In the genomic region with DNA sequence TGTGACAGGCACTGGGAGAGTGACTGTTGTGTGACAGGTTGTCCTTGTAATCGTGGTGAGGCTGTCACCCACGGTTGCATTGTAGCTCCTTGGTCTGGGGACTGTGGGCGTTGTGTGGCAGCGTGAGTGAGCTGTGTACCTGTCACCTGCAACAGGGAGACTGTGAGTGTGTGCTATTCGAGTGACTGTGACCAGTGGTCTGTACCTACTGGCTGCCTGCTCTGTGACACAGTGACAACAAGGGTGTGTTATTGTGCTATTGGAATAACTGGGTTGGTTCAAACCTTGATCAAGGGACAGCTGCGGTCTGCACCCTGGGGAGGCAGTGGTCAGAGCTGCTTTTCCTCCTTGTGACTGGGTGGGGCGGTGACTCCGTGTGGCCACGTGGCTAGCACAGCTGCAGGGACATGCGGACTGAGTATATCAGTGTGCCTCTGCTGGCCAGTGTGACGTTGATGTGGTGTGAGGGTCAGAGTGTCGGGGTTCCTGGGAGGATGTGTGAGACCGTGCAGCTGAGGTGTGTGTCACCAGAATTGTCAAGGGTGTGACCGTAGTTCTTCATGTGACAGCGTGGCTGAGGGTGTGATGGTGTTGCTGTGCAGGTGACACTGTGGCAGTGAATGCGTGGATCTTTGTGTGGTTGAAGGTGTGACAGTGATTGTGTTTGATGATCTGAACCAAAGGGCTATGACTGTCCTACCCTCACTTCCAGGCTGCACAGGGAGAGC, we compare ENCODE assay signal across 1 cellular context.
TF ChIP-seq lines count a peak whose summit lies in the region.

No MANE protein-coding gene starts in this region.

TF ChIP-seq in GM12878, 131 proteins besides CTCF, POLR2A, EP300 and RAD21 (continued from another document and continues in another):
- TF ChIP-seq NRF1 (conservative IDR thresholded peaks at IDR 0.05; ENCODE audit: low read depth, low read length) (no peak), MYB (IDR thresholded peaks at IDR 0.05; ENCODE audit: borderline replicate concordance, low read depth, low read length) (no peak), RELA (IDR thresholded peaks at IDR 0.05; ENCODE audit: borderline replicate concordance, partially characterized antibody) (no peak), NR2C2 (IDR thresholded peaks at IDR 0.05; ENCODE audit: borderline replicate concordance, control insufficient read depth, insufficient read length, low read depth) (no peak), SPI1 (IDR thresholded peaks at IDR 0.05; ENCODE audit: borderline replicate concordance, insufficient read depth, low read depth, low read length) (no peak), HCFC1 (IDR thresholded peaks at IDR 0.05; ENCODE audit: low read length) (no peak), NFYA (IDR thresholded peaks at IDR 0.05; ENCODE audit: borderline replicate concordance, low read depth, low read length) (no peak), HDAC2 (IDR thresholded peaks at IDR 0.05) (no peak), ZNF274 (IDR thresholded peaks at IDR 0.05; ENCODE audit: insufficient read depth, insufficient read length) (no peak), NR2C1 (IDR thresholded peaks at IDR 0.05) (no peak), ZNF207 (IDR thresholded peaks at IDR 0.05; ENCODE audit: borderline replicate concordance) (no peak), JUNB (IDR thresholded peaks at IDR 0.05) (no peak), BCL11A (IDR thresholded peaks at IDR 0.05; ENCODE audit: low read depth, low read length) (no peak), KDM1A (IDR thresholded peaks at IDR 0.05; ENCODE audit: borderline replicate concordance) (no peak), NFXL1 (IDR thresholded peaks at IDR 0.05; ENCODE audit: borderline replicate concordance) (no peak), SREBF1 (IDR thresholded peaks at IDR 0.05; ENCODE audit: low read length) (no peak), CHD2 (IDR thresholded peaks at IDR 0.05; ENCODE audit: borderline replicate concordance, low read depth, low read length) (peak; percentile 55; the same call in 1 of the 2 replicates), TAF1 (IDR thresholded peaks at IDR 0.05; ENCODE audit: borderline replicate concordance, low read depth, low read length) (no peak), ATF7 (IDR thresholded peaks at IDR 0.05; ENCODE audit: low read depth) (peak; percentile 73), CHD4 (IDR thresholded peaks at IDR 0.05) (no peak), PAX8 (IDR thresholded peaks at IDR 0.05) (no peak), SREBF2 (IDR thresholded peaks at IDR 0.05; ENCODE audit: low read length) (no peak), BRCA1 (IDR thresholded peaks at IDR 0.05; ENCODE audit: low read depth, low read length) (no peak), SIN3A (IDR thresholded peaks at IDR 0.05; ENCODE audit: low read depth, low read length) (peak; percentile 47; the same call in 1 of the 2 replicates), NFIC (IDR thresholded peaks at IDR 0.05; ENCODE audit: low read depth, low read length) (no peak), MYC (IDR thresholded peaks at IDR 0.05; ENCODE audit: insufficient read depth, insufficient read length, insufficient replicate concordance, low read length, severe bottlenecking) (no peak), KLF5 (IDR thresholded peaks at IDR 0.05; ENCODE audit: partially characterized antibody) (peak; percentile 30), HDGF (IDR thresholded peaks at IDR 0.05) (peak; percentile 77; the same call in 1 of the 2 replicates), SMAD1 (IDR thresholded peaks at IDR 0.05; ENCODE audit: low read depth, partially characterized antibody) (no peak), BHLHE40 (IDR thresholded peaks at IDR 0.05; ENCODE audit: borderline replicate concordance in 1 of 2, low read depth in 2 of 2, low read length in 1 of 2) (peak; percentile 90 to 96; a peak in 3 of 4 replicates), POU2F2 (IDR thresholded peaks at IDR 0.05; ENCODE audit: borderline replicate concordance, low read depth, low read length) (no peak), PAX5 (IDR thresholded peaks at IDR 0.05; ENCODE audit: borderline replicate concordance, low read depth, low read length) (no peak), BMI1 (IDR thresholded peaks at IDR 0.05; ENCODE audit: borderline replicate concordance) (no peak), GATAD2B (conservative IDR thresholded peaks at IDR 0.05; ENCODE audit: low read depth) (no peak), SP1 (IDR thresholded peaks at IDR 0.05; ENCODE audit: low read depth, low read length) (no peak), JUND (IDR thresholded peaks at IDR 0.05; ENCODE audit: low read depth, low read length) (no peak), EED (IDR thresholded peaks at IDR 0.05; ENCODE audit: low read depth) (no peak), ZNF384 (IDR thresholded peaks at IDR 0.05; ENCODE audit: borderline replicate concordance, low read depth, low read length) (no peak), CHD1 (IDR thresholded peaks at IDR 0.05; ENCODE audit: low read depth, low read length) (no peak), PML (IDR thresholded peaks at IDR 0.05; ENCODE audit: low read length) (no peak)
- TF ChIP-seq, protein P1, sequence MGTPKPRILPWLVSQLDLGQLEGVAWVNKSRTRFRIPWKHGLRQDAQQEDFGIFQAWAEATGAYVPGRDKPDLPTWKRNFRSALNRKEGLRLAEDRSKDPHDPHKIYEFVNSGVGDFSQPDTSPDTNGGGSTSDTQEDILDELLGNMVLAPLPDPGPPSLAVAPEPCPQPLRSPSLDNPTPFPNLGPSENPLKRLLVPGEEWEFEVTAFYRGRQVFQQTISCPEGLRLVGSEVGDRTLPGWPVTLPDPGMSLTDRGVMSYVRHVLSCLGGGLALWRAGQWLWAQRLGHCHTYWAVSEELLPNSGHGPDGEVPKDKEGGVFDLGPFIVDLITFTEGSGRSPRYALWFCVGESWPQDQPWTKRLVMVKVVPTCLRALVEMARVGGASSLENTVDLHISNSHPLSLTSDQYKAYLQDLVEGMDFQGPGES (IDR thresholded peaks at IDR 0.05), result no peak
- TF ChIP-seq, protein P2, sequence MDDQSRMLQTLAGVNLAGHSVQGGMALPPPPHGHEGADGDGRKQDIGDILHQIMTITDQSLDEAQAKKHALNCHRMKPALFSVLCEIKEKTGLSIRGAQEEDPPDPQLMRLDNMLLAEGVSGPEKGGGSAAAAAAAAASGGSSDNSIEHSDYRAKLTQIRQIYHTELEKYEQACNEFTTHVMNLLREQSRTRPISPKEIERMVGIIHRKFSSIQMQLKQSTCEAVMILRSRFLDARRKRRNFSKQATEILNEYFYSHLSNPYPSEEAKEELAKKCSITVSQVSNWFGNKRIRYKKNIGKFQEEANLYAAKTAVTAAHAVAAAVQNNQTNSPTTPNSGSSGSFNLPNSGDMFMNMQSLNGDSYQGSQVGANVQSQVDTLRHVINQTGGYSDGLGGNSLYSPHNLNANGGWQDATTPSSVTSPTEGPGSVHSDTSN (IDR thresholded peaks at IDR 0.05; ENCODE audit: insufficient replicate concordance, low read depth, low read length), result no peak
- TF ChIP-seq, protein P3, sequence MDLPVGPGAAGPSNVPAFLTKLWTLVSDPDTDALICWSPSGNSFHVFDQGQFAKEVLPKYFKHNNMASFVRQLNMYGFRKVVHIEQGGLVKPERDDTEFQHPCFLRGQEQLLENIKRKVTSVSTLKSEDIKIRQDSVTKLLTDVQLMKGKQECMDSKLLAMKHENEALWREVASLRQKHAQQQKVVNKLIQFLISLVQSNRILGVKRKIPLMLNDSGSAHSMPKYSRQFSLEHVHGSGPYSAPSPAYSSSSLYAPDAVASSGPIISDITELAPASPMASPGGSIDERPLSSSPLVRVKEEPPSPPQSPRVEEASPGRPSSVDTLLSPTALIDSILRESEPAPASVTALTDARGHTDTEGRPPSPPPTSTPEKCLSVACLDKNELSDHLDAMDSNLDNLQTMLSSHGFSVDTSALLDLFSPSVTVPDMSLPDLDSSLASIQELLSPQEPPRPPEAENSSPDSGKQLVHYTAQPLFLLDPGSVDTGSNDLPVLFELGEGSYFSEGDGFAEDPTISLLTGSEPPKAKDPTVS (IDR thresholded peaks at IDR 0.05; ENCODE audit: low read depth, low read length), result no peak
- TF ChIP-seq, protein P4, sequence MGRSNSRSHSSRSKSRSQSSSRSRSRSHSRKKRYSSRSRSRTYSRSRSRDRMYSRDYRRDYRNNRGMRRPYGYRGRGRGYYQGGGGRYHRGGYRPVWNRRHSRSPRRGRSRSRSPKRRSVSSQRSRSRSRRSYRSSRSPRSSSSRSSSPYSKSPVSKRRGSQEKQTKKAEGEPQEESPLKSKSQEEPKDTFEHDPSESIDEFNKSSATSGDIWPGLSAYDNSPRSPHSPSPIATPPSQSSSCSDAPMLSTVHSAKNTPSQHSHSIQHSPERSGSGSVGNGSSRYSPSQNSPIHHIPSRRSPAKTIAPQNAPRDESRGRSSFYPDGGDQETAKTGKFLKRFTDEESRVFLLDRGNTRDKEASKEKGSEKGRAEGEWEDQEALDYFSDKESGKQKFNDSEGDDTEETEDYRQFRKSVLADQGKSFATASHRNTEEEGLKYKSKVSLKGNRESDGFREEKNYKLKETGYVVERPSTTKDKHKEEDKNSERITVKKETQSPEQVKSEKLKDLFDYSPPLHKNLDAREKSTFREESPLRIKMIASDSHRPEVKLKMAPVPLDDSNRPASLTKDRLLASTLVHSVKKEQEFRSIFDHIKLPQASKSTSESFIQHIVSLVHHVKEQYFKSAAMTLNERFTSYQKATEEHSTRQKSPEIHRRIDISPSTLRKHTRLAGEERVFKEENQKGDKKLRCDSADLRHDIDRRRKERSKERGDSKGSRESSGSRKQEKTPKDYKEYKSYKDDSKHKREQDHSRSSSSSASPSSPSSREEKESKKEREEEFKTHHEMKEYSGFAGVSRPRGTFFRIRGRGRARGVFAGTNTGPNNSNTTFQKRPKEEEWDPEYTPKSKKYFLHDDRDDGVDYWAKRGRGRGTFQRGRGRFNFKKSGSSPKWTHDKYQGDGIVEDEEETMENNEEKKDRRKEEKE (IDR thresholded peaks at IDR 0.05), result no peak
- TF ChIP-seq, protein P5, sequence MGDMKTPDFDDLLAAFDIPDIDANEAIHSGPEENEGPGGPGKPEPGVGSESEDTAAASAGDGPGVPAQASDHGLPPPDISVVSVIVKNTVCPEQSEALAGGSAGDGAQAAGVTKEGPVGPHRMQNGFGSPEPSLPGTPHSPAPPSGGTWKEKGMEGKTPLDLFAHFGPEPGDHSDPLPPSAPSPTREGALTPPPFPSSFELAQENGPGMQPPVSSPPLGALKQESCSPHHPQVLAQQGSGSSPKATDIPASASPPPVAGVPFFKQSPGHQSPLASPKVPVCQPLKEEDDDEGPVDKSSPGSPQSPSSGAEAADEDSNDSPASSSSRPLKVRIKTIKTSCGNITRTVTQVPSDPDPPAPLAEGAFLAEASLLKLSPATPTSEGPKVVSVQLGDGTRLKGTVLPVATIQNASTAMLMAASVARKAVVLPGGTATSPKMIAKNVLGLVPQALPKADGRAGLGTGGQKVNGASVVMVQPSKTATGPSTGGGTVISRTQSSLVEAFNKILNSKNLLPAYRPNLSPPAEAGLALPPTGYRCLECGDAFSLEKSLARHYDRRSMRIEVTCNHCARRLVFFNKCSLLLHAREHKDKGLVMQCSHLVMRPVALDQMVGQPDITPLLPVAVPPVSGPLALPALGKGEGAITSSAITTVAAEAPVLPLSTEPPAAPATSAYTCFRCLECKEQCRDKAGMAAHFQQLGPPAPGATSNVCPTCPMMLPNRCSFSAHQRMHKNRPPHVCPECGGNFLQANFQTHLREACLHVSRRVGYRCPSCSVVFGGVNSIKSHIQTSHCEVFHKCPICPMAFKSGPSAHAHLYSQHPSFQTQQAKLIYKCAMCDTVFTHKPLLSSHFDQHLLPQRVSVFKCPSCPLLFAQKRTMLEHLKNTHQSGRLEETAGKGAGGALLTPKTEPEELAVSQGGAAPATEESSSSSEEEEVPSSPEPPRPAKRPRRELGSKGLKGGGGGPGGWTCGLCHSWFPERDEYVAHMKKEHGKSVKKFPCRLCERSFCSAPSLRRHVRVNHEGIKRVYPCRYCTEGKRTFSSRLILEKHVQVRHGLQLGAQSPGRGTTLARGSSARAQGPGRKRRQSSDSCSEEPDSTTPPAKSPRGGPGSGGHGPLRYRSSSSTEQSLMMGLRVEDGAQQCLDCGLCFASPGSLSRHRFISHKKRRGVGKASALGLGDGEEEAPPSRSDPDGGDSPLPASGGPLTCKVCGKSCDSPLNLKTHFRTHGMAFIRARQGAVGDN (IDR thresholded peaks at IDR 0.05), result no peak
- TF ChIP-seq, protein P6, sequence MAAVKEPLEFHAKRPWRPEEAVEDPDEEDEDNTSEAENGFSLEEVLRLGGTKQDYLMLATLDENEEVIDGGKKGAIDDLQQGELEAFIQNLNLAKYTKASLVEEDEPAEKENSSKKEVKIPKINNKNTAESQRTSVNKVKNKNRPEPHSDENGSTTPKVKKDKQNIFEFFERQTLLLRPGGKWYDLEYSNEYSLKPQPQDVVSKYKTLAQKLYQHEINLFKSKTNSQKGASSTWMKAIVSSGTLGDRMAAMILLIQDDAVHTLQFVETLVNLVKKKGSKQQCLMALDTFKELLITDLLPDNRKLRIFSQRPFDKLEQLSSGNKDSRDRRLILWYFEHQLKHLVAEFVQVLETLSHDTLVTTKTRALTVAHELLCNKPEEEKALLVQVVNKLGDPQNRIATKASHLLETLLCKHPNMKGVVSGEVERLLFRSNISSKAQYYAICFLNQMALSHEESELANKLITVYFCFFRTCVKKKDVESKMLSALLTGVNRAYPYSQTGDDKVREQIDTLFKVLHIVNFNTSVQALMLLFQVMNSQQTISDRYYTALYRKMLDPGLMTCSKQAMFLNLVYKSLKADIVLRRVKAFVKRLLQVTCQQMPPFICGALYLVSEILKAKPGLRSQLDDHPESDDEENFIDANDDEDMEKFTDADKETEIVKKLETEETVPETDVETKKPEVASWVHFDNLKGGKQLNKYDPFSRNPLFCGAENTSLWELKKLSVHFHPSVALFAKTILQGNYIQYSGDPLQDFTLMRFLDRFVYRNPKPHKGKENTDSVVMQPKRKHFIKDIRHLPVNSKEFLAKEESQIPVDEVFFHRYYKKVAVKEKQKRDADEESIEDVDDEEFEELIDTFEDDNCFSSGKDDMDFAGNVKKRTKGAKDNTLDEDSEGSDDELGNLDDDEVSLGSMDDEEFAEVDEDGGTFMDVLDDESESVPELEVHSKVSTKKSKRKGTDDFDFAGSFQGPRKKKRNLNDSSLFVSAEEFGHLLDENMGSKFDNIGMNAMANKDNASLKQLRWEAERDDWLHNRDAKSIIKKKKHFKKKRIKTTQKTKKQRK (IDR thresholded peaks at IDR 0.05; ENCODE audit: low read depth, low read length), result no peak
- TF ChIP-seq, protein P7, sequence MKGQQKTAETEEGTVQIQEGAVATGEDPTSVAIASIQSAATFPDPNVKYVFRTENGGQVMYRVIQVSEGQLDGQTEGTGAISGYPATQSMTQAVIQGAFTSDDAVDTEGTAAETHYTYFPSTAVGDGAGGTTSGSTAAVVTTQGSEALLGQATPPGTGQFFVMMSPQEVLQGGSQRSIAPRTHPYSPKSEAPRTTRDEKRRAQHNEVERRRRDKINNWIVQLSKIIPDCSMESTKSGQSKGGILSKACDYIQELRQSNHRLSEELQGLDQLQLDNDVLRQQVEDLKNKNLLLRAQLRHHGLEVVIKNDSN (IDR thresholded peaks at IDR 0.05; ENCODE audit: borderline replicate concordance, extremely low read length, insufficient read depth, low read depth, low read length), result no peak
- TF ChIP-seq, protein P8, sequence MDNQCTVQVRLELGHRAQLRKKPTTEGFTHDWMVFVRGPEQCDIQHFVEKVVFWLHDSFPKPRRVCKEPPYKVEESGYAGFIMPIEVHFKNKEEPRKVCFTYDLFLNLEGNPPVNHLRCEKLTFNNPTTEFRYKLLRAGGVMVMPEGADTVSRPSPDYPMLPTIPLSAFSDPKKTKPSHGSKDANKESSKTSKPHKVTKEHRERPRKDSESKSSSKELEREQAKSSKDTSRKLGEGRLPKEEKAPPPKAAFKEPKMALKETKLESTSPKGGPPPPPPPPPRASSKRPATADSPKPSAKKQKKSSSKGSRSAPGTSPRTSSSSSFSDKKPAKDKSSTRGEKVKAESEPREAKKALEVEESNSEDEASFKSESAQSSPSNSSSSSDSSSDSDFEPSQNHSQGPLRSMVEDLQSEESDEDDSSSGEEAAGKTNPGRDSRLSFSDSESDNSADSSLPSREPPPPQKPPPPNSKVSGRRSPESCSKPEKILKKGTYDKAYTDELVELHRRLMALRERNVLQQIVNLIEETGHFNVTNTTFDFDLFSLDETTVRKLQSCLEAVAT (IDR thresholded peaks at IDR 0.05), result peak; percentile 82; the same call in 1 of the 2 replicates
